In the genomic region with DNA sequence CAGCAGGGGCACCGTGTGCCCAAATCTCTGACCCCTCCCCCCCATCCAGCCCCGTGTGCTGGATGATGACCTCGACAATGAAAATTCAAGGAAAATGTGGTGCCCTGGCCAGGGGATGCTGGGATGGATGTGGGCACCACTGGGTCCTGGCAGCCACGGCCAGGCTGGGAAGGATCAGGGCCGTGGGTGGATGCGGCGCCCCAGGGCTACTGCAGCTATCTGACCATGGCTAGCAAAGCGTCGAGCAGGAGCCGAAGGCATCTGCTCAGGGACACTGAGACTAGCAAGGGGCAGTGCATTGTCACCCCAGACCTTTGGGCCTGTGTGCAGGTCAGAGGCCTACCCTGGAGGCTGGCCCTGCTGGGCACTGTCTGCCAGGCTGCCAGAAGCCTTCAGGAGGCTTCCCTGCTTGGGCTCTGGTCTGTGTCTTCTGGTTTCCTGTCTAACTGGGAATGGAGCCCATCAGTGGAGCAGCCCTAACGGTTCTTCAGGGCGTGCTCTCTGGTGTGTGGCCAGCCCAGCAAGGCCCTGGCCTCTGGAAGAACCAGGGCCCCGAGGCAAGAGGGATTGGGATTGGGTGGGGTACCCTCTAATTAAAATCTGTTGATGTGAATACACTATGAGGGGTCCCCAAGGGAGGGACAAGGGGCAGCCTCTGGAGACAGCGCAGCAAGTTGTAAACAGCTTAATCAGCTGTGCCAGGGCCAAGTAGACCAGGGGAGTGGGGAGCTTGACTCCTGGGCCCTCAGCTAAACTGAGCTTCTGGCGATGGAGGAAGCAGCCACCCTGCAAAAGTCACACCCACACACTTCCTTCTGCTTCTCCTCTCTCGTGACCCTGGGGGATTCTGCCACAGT, we compare ENCODE assay signal across 8 cellular contexts.
DNase-seq lines count a peak whose midpoint lies in the region; ATAC-seq and TF ChIP-seq lines count a peak whose summit lies in the region.

No MANE protein-coding gene starts in this region.

- no peaks in the 10 kb centered on the region for H3K9me3 Mint-ChIP-seq in CD8-positive, alpha-beta T cell
- no peaks in the 10 kb centered on the region for H3K9me3 Mint-ChIP-seq in naive thymus-derived CD8-positive, alpha-beta T cell

- H3K9me3 ChIP-seq in CD8-positive, alpha-beta T cell (ENCODE audit: low read length), result no peaks in the 10 kb centered on the region

- intact Hi-C loops in CD8-positive, alpha-beta T cell (cut with DNase I, micrococcal nuclease), result no loop called here

- H3K36me3 Mint-ChIP-seq in CD8-positive, alpha-beta T cell, result peaks cover 61% of the 10 kb centered on the region
- peaks cover 0 to 53% (median 11%) of the 10 kb centered on the region in 3 donors for H3K36me3 Mint-ChIP-seq in naive thymus-derived CD8-positive, alpha-beta T cell

- peaks cover 12% of the 10 kb centered on the region for H3K36me3 ChIP-seq in CD8-positive, alpha-beta T cell (ENCODE audit: insufficient read depth, low read length)

- H3K27ac ChIP-seq in CD8-positive, alpha-beta T cell (ENCODE audit: low read depth, low read length), result no peak overlapping the region
- H3K27ac ChIP-seq in caudate nucleus (ENCODE audit: low read depth, low read length), result peak overlapping the region; percentile 71

- H3K27ac Mint-ChIP-seq in CD8-positive, alpha-beta T cell, result peak overlapping the region; percentile 82
- peak overlapping the region; percentile 27 to 94 (median 84) for H3K27ac Mint-ChIP-seq in naive thymus-derived CD8-positive, alpha-beta T cell

- peaks cover 21% of the 10 kb centered on the region for H3K4me1 Mint-ChIP-seq in CD8-positive, alpha-beta T cell (ENCODE audit: low read depth)
- H3K4me1 Mint-ChIP-seq in naive thymus-derived CD8-positive, alpha-beta T cell, result peaks cover 23 to 45% (median 40%) of the 10 kb centered on the region in 4 donors

- H3K4me1 ChIP-seq in CD8-positive, alpha-beta T cell (ENCODE audit: insufficient read depth, low read length), result peaks cover 25% of the 10 kb centered on the region

- H3K27me3 Mint-ChIP-seq in CD8-positive, alpha-beta T cell (ENCODE audit: low read depth), result no peaks in the 10 kb centered on the region
- no peaks in the 10 kb centered on the region for H3K27me3 Mint-ChIP-seq in naive thymus-derived CD8-positive, alpha-beta T cell

- no peak for TF ChIP-seq CTCF in CD8-positive, alpha-beta T cell (IDR thresholded peaks at IDR 0.05)

- CTCF ChIA-PET in CD8-positive, alpha-beta T cell (lab: Charles Lee), result no interaction called here

- H3K4me3 Mint-ChIP-seq in CD8-positive, alpha-beta T cell, result peak overlapping the region; percentile 26
- H3K4me3 Mint-ChIP-seq in naive thymus-derived CD8-positive, alpha-beta T cell, result peak overlapping the region in 6 of 10 donors; percentile 37 to 64 (median 54)

- no peak overlapping the region for H3K4me3 ChIP-seq in CD8-positive, alpha-beta T cell (ENCODE audit: low read depth, low read length)

- no peaks in the 10 kb centered on the region for H3K27me3 ChIP-seq in CD8-positive, alpha-beta T cell (ENCODE audit: insufficient read depth, low read length)

- POLR2A ChIA-PET in CD8-positive, alpha-beta T cell (lab: Charles Lee), result no interaction called here
- POLR2A ChIA-PET in naive thymus-derived CD8-positive, alpha-beta T cell (lab: Charles Lee), result no interaction called here

- ATAC-seq in CD8-positive, alpha-beta T cell, result no peak
- ATAC-seq in naive thymus-derived CD8-positive, alpha-beta T cell, result peak; percentile 35 to 42
- ATAC-seq in HG03565 (IDR thresholded peaks at IDR 0.05; ENCODE audit: unreplicated experiment) (no peak), HG02884 (IDR thresholded peaks at IDR 0.05; ENCODE audit: unreplicated experiment) (no peak)

- no peak for DNase-seq in CD8-positive, alpha-beta T cell
- peak in 52 of 76 experiments; percentile 4 to 76 (median 36) for DNase-seq in HUDEP-2 (lab: John Stamatoyannopoulos, UW; ENCODE audit: unreplicated experiment in 76 of 76)
- peak in 2 of 61 donors; percentile 26 to 29 for DNase-seq in caudate nucleus (lab: John Stamatoyannopoulos, UW)
- DNase-seq in naive thymus-derived CD8-positive, alpha-beta T cell, result no peak
- DNase-seq in NCI-H1436 treated with DMSO at 0.1 percent for 48 hours (lab: John Stamatoyannopoulos, UW), result no peak
- no peak for DNase-seq in NCI-H2029 treated with DMSO at 0.1 percent for 48 hours (lab: John Stamatoyannopoulos, UW)

Comparison
In these comparisons a context has a peak if more than half of its experiments do, and no peak if none do; other contexts are left out.
1. ATAC-seq: peak in naive thymus-derived CD8-positive, alpha-beta T cell (2 of 2); none in CD8-positive, alpha-beta T cell (single experiment), HG03565 (single experiment) and HG02884 (single experiment).
2. DNase-seq: peak in HUDEP-2 (52 of 76); none in CD8-positive, alpha-beta T cell (0 of 7), naive thymus-derived CD8-positive, alpha-beta T cell (0 of 10), NCI-H1436 treated with DMSO at 0.1 percent for 48 hours (single experiment) and NCI-H2029 treated with DMSO at 0.1 percent for 48 hours (single experiment).